ENCODE assay signal across 34 cellular contexts in genomic region chr16:59263980-59264379, GRCh38.
"Had no signal": no experiment of that assay in that cellular context is flagged by ENCODE, and none has a peak within 500 bp of the region (broad histone marks: within the 10 kb centered on the region; RNA-seq: fewer than 3 reads in every experiment).

No MANE protein-coding gene starts in this region.

- FAIRE-seq: astrocyte, bronchial epithelial cell had no signal

- H3K27me3 ChIP-seq: adrenal gland, ascending aorta, body of pancreas, brain microvascular endothelial cell, breast epithelium, cardiac muscle cell had no signal

- H3K4me3 ChIP-seq: adrenal gland, ascending aorta, body of pancreas, breast epithelium, cardiac muscle cell had no signal

- H3K9me3 ChIP-seq: adrenal gland, ascending aorta, body of pancreas, breast epithelium had no signal

- H3K36me3 ChIP-seq: adrenal gland, ascending aorta, brain microvascular endothelial cell, breast epithelium, cardiac muscle cell had no signal

- ATAC-seq: activated naive CD4-positive, alpha-beta T cell treated with anti-CD3 and anti-CD28 coated beads, Interleukin-2, amount 50 U/mL, for 72 hours; activated naive CD8-positive, alpha-beta T cell treated with anti-CD3 and anti-CD28 coated beads, Interleukin-2, amount 50 U/mL, for 24 hours; activated T-cell treated with anti-CD3 and anti-CD28 coated beads, Interleukin-2, amount 50 U/mL, for 4 hours; activated T-cell treated with anti-CD3 and anti-CD28 coated beads, Interleukin-2, amount 50 U/mL, for 72 hours; activated T-helper 17 cell treated with anti-CD3 and anti-CD28 coated beads, Interleukin-2, amount 50 U/mL, for 72 hours; body of pancreas had no signal

- DNase-seq: activated effector memory CD4-positive, alpha-beta T cell treated with anti-CD3 and anti-CD28 coated beads, Interleukin-2, amount 50 U/mL, for 16 hours; activated effector memory CD4-positive, alpha-beta T cell treated with Interleukin-2 at 50 U/mL for 16 hours; activated gamma-delta T cell; activated gamma-delta T cell treated with Interleukin-2 at 50 U/mL for 16 hours; activated naive CD4-positive, alpha-beta T cell; activated naive CD4-positive, alpha-beta T cell treated with anti-CD3 and anti-CD28 coated beads for 36 hours; activated naive CD4-positive, alpha-beta T cell treated with anti-CD3 and anti-CD28 coated beads, Interleukin-2, amount 10 ng/mL, durations not matched to agents 7 days and 5 days; activated naive CD4-positive, alpha-beta T cell treated with anti-CD3 and anti-CD28 coated beads, Interleukin-2, amount 50 U/mL, for 16 hours; activated naive CD4-positive, alpha-beta T cell treated with Interleukin-2 at 50 U/mL for 16 hours; activated naive CD8-positive, alpha-beta T cell treated with anti-CD3 and anti-CD28 coated beads for 36 hours; activated naive CD8-positive, alpha-beta T cell treated with anti-CD3 and anti-CD28 coated beads, Interleukin-2, amount 10 ng/mL, durations not matched to agents 7 days and 5 days; activated naive CD8-positive, alpha-beta T cell treated with anti-CD3 and anti-CD28 coated beads, Interleukin-2, amount 50 U/mL, for 24 hours; activated T-cell treated with anti-CD3 and anti-CD28 coated beads, Interleukin-2, amount 50 U/mL, for 1 hour; activated T-cell treated with anti-CD3 and anti-CD28 coated beads, Interleukin-2, amount 50 U/mL, for 24 hours; activated T-cell treated with anti-CD3 and anti-CD28 coated beads, Interleukin-2, amount 50 U/mL, for 4 hours; activated T-cell treated with anti-CD3 and anti-CD28 coated beads, Interleukin-2, amount 50 U/mL, for 48 hours; activated T-cell treated with anti-CD3 and anti-CD28 coated beads, Interleukin-2, amount 50 U/mL, for 72 hours; adrenal gland; amniotic stem cell; amygdala; anterior cingulate cortex; aorta; body of pancreas; brain microvascular endothelial cell; caudate nucleus; central memory CD4-positive, alpha-beta T cell; cerebellar nuclear complex had no signal

- H3K4me1 ChIP-seq: adrenal gland, ascending aorta, body of pancreas, breast epithelium had no signal

- H3K27ac ChIP-seq: adrenal gland, ascending aorta, body of pancreas, brain microvascular endothelial cell, breast epithelium, cardiac muscle cell had no signal
